ENCODE assay signal across 20 cellular contexts in the genomic region with DNA sequence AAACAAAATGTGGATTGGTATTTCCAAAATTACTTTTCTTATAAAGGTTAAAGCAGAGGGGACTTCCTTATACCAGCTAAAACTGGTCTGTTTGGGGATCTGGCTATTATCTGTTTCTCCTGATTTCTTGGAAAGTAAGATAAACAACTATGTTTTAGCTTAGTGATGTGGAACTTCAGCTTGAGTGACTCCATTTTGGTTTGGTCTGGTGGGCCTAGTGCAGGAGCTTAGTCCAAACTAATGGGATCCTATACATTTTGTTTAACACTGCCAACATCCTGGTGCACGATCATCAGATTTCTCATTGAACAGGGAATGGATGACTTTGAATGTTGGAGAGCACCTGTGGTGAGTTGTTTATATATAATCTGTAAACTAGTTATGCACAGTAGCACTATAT.
"Had no signal": no experiment of that assay in that cellular context is flagged by ENCODE, and none has a peak within 500 bp of the region (broad histone marks: within the 10 kb centered on the region; RNA-seq: fewer than 3 reads in every experiment).

No MANE protein-coding gene starts in this region.

- H3K9me3 ChIP-seq: SK-N-SH had no signal

- DNase-seq: Kasumi-1, MV-4-11, NCI-H1048, NCI-H1105, NCI-H1417, NCI-H1436 treated with DMSO at 0.1 percent for 48 hours, NCI-H1694, NCI-H187 treated with DMSO at 0.1 percent for 48 hours, NCI-H2029 treated with DMSO at 0.1 percent for 48 hours, NCI-H2171 treated with DMSO at 0.1 percent for 48 hours, NCI-H345, NCI-H524 treated with DMSO at 0.1 percent for 48 hours, NCI-H774, PC-3, SHP77, SK-N-SH, SW 1271 had no signal

- H3K4me2 ChIP-seq: KMS-11 had no signal

- ATAC-seq: Panc1, PC-3 had no signal

- H3K27ac ChIP-seq: KMS-11, RWPE1 had no signal

- H3K9me2 ChIP-seq: SK-N-SH had no signal

- H3K9ac ChIP-seq: KMS-11, SK-N-SH had no signal
